In the genomic region with DNA sequence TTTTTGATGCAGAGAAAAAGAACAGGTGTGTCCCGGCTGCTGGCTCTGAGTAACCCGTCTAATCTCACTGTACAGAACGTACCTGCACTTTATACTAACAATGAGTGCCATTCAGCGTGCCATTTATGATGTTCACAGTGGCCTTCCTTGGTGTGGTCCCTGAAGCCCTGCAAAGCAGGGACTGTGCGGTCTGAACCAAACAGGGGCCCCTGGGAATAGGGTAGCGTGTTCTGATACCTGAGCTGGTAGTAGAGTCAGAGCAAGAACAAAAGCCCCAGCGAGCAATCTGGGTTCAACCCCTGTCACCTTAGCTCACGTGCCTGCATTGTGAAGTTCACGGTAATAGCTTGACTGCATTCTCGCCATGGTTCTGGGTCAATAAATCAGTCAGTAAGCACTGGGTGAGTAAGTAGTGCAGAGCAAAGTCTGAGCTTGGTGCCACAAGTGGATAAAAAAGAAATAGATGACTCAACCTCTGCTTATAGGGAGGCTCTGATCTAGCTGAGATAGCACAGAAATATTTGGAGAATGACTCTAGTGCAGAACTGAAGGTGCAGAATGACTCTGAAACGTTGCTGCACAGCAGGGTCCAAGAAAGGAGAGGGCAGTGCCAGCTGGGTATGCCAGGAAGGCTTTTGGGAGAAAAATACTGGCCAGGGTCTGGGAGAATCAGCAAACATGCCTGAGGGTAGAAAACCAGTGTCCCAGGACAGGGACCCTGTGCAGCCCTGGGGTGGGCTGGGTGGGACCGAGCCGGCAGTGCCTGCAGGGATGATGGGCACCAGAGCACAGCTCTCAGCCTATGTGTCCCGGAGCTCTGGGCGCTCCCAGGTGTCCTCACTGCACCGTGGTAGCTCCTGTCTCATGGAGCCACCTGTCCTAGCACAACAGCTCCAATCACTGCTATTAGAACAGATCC, we compare ENCODE assay signal across 7 cellular contexts.
DNase-seq lines count a peak whose midpoint lies in the region; ATAC-seq lines count a peak whose summit lies in the region.

No MANE protein-coding gene starts in this region.

- peaks cover 7% of the 10 kb centered on the region for H3K27me3 Mint-ChIP-seq in activated CD4-positive, alpha-beta memory T cell treated with anti-CD3 and anti-CD28 coated beads for 36 hours

- CTCF ChIA-PET in activated CD4-positive, alpha-beta memory T cell treated with anti-CD3 and anti-CD28 coated beads for 36 hours (lab: Charles Lee): interaction anchor here (0.8 to 1.7 kb wide), 4 partner anchors 11 to 125 kb away, joined by 3 to 5 read pairs (median 4); no protein-coding TSS in a partner anchor

- no peaks in the 10 kb centered on the region for H3K36me3 ChIP-seq in mesodermal cell (ENCODE audit: control insufficient read depth, insufficient read depth, low read length)

- H3K4me1 Mint-ChIP-seq in activated CD4-positive, alpha-beta memory T cell treated with anti-CD3 and anti-CD28 coated beads for 36 hours (ENCODE audit: low read depth): peaks cover 34% of the 10 kb centered on the region

- intact Hi-C loops in activated CD4-positive, alpha-beta memory T cell treated with anti-CD3 and anti-CD28 coated beads for 36 hours (cut with micrococcal nuclease): loop anchor here (1.0 to 5.0 kb wide), 2 partner anchors 67 to 124 kb away; a partner anchor contains a TSS

- H3K27ac Mint-ChIP-seq in activated CD4-positive, alpha-beta memory T cell treated with anti-CD3 and anti-CD28 coated beads for 36 hours: no peak overlapping the region

- no peaks in the 10 kb centered on the region for H3K9me3 ChIP-seq in mesodermal cell (ENCODE audit: control insufficient read depth, low read length)

- H3K36me3 Mint-ChIP-seq in activated CD4-positive, alpha-beta memory T cell treated with anti-CD3 and anti-CD28 coated beads for 36 hours: no peaks in the 10 kb centered on the region

- peak; percentile 71 for DNase-seq in activated CD4-positive, alpha-beta memory T cell treated with anti-CD3 and anti-CD28 coated beads for 36 hours
- DNase-seq in GF-D8 (lab: John Stamatoyannopoulos, UW): no peak
- no peak for DNase-seq in activated CD4-positive, CD25-positive, alpha-beta regulatory T cell treated with anti-CD3 and anti-CD28 coated beads, Interleukin-2, amount 50 U/mL, for 72 hours

- H3K4me1 ChIP-seq in mesodermal cell (ENCODE audit: control insufficient read depth, insufficient read depth, low read length, poor library complexity, severe bottlenecking): peaks cover 27% of the 10 kb centered on the region

- peak overlapping the region; percentile 47 for H3K27ac ChIP-seq in mesodermal cell (ENCODE audit: low read depth, low read length, severe bottlenecking)

- WGBS in mesodermal cell (ENCODE audit: insufficient coverage in 2 of 2), 2 experiments: 84 to 93% methylated on average over 13 to 16 of the region's 16 CpGs

- no peak overlapping the region for H3K4me3 ChIP-seq in mesodermal cell (ENCODE audit: extremely low read depth, insufficient read depth, low read length, poor library complexity, severe bottlenecking)

- POLR2A ChIA-PET in activated CD4-positive, alpha-beta memory T cell treated with anti-CD3 and anti-CD28 coated beads for 36 hours (lab: Charles Lee): interaction anchor here (1.0 kb wide), 1 partner anchor 66 kb away, joined by 4 read pairs; no protein-coding TSS in a partner anchor

- ATAC-seq in GM18520 (IDR thresholded peaks at IDR 0.05; ENCODE audit: unreplicated experiment) (peak; percentile 82), HG02973 (IDR thresholded peaks at IDR 0.05; ENCODE audit: unreplicated experiment) (peak; percentile 68), HG02588 (IDR thresholded peaks at IDR 0.05; ENCODE audit: unreplicated experiment) (no peak)

- no peak overlapping the region for H3K4me3 Mint-ChIP-seq in activated CD4-positive, alpha-beta memory T cell treated with anti-CD3 and anti-CD28 coated beads for 36 hours

- H3K9me3 Mint-ChIP-seq in activated CD4-positive, alpha-beta memory T cell treated with anti-CD3 and anti-CD28 coated beads for 36 hours: no peaks in the 10 kb centered on the region
